In genomic region chr19:4911786-4912672, GRCh38 we compare ENCODE assay signal across 7 cellular contexts.
DNase-seq lines count a peak whose midpoint lies in the region; ATAC-seq and TF ChIP-seq lines count a peak whose summit lies in the region.

No MANE protein-coding gene starts in this region.

- peak; percentile 68 for TF ChIP-seq CTCF in GM12865 (IDR thresholded peaks at IDR 0.05; ENCODE audit: insufficient read depth, low read depth, low read length, missing control alignments)
- peak; percentile 76 for TF ChIP-seq CTCF in choroid plexus epithelial cell (conservative IDR thresholded peaks at IDR 0.05; ENCODE audit: low read depth, low read length)

- peak overlapping the region; percentile 92 for H3K4me3 ChIP-seq in GM12865 (ENCODE audit: low read depth, low read length)
- H3K4me3 ChIP-seq in choroid plexus epithelial cell (ENCODE audit: low read depth, low read length): peak overlapping the region; percentile 74

- DNase-seq in GM12865 (ENCODE audit: low read depth) (peak; percentile 74), NCI-H1694 (lab: John Stamatoyannopoulos, UW) (peak; percentile 21), choroid plexus epithelial cell (ENCODE audit: low read depth) (peak; percentile 100), left kidney (ENCODE audit: low read depth, low spot score) (peak; percentile 88)
- DNase-seq in activated CD4-positive, alpha-beta T cell treated with anti-CD3 and anti-CD28 coated beads for 24 hours (ENCODE audit: low read depth in 2 of 2): peak; percentile 58 to 60
- peak; percentile 55 to 59 for DNase-seq in stimulated activated CD4-positive, alpha-beta T cell treated with anti-CD3 and anti-CD28 coated beads, Interleukin-1b, Interleukin-23, amount 100 ng/mL, for 4 hours (ENCODE audit: low read depth in 2 of 2)

- ATAC-seq in HG02840 (IDR thresholded peaks at IDR 0.05; ENCODE audit: low FRiP score, unreplicated experiment): no peak

Comparison
In these comparisons a context has a peak if more than half of its experiments do, and no peak if none do; other contexts are left out.
1. DNase-seq: peak in every context shown above with its lines; median percentile 100 in choroid plexus epithelial cell; 88 in left kidney; 74 in GM12865; 59 in activated CD4-positive, alpha-beta T cell treated with anti-CD3 and anti-CD28 coated beads for 24 hours; 57 in stimulated activated CD4-positive, alpha-beta T cell treated with anti-CD3 and anti-CD28 coated beads, Interleukin-1b, Interleukin-23, amount 100 ng/mL, for 4 hours; 21 in NCI-H1694.